Comparison of ENCODE assay signal across 12 cellular contexts in the genomic region with DNA sequence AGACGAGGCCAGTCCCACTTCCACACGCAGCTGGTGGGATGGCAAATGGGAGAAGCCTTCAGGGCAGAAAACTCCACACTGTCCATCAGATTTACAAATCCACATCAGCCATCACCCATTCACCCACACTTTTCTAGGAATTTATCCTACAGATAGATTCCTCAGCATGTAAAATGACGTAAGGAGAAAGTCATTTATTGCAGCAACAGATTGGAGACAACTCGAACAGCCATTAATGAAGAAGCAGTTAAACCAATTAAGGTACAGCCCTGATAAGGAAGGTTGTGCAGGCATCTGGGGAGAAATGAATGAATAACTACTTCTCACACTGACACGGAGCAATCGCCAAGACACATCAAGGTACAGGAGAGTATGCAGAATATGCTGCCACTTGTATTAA.
"Had no signal": no experiment of that assay in that cellular context is flagged by ENCODE, and none has a peak within 500 bp of the region (broad histone marks: within the 10 kb centered on the region; RNA-seq: fewer than 3 reads in every experiment).

No MANE protein-coding gene starts in this region.

- H3K4me3 Mint-ChIP-seq: activated naive CD4-positive, alpha-beta T cell treated with anti-CD3 and anti-CD28 coated beads, Interleukin-2, amount 50 U/mL, for 24 hours had no signal

- H3K9me3 ChIP-seq: heart right ventricle, suprapubic skin had no signal

- DNase-seq: activated effector memory CD4-positive, alpha-beta T cell treated with Interleukin-2 at 50 U/mL for 16 hours; activated T-cell treated with anti-CD3 and anti-CD28 coated beads, Interleukin-2, amount 50 U/mL, for 1 hour; amygdala; heart right ventricle; naive B cell; right cardiac atrium; stimulated activated naive CD4-positive, alpha-beta T cell; T-helper 2 cell had no signal

- ATAC-seq: activated CD4-positive, CD25-positive, alpha-beta regulatory T cell treated with anti-CD3 and anti-CD28 coated beads, Interleukin-2, amount 50 U/mL, for 24 hours had no signal

- H3K4me3 ChIP-seq: heart right ventricle, suprapubic skin had no signal

- H3K36me3 Mint-ChIP-seq: activated naive CD4-positive, alpha-beta T cell treated with anti-CD3 and anti-CD28 coated beads, Interleukin-2, amount 50 U/mL, for 24 hours; naive B cell had no signal

- H3K4me1 Mint-ChIP-seq: activated naive CD4-positive, alpha-beta T cell treated with anti-CD3 and anti-CD28 coated beads, Interleukin-2, amount 50 U/mL, for 24 hours had no signal

- H3K27me3 ChIP-seq: heart right ventricle, suprapubic skin had no signal

- H3K27ac ChIP-seq: suprapubic skin had no signal

- H3K9me3 Mint-ChIP-seq: activated naive CD4-positive, alpha-beta T cell treated with anti-CD3 and anti-CD28 coated beads, Interleukin-2, amount 50 U/mL, for 24 hours; naive B cell had no signal

- H3K36me3 ChIP-seq: suprapubic skin had no signal

- H3K27me3 Mint-ChIP-seq: activated naive CD4-positive, alpha-beta T cell treated with anti-CD3 and anti-CD28 coated beads, Interleukin-2, amount 50 U/mL, for 24 hours; naive B cell; progenitor cell of endocrine pancreas had no signal

- H3K27ac Mint-ChIP-seq: activated naive CD4-positive, alpha-beta T cell treated with anti-CD3 and anti-CD28 coated beads, Interleukin-2, amount 50 U/mL, for 24 hours; progenitor cell of endocrine pancreas had no signal
